8 cellular contexts compared by ENCODE assay signal in genomic region chr2:69828913-69829242, GRCh38. TPM values are rescaled to one million over a fixed set of nuclear protein-coding genes. Genes with fewer than 3 reads are reported as not detected.
DNase-seq lines count a peak whose midpoint lies in the region; ATAC-seq, FAIRE-seq and TF ChIP-seq lines count a peak whose summit lies in the region.

No MANE protein-coding gene starts in this region.

- H3K27ac Mint-ChIP-seq in CD4-positive, alpha-beta T cell: peak overlapping the region; percentile 99
- H3K27ac Mint-ChIP-seq in activated naive CD8-positive, alpha-beta T cell: peak overlapping the region; percentile 95
- peak overlapping the region; percentile 95 for H3K27ac Mint-ChIP-seq in type B pancreatic cell

- DNase-seq in CD4-positive, alpha-beta T cell: no peak
- DNase-seq in HepG2 (ENCODE audit: low spot score) (no peak), type B pancreatic cell (ENCODE audit: extremely low spot score, unreplicated experiment) (no peak), mesenteric fat pad (ENCODE audit: low spot score) (no peak), LoVo (ENCODE audit: low spot score) (no peak), superior temporal gyrus (ENCODE audit: extremely low spot score) (no peak)

- peak overlapping the region; percentile 59 to 96 (median 93) for H3K4me3 ChIP-seq in HepG2 (replicated peaks in 1 of 3; ENCODE audit: insufficient read depth in 1 of 3, low read depth in 2 of 3, low read length in 3 of 3)

- TSS peak; percentile 98 for BruUV-seq in HepG2 (replicated peaks; lab: Mats Ljungman, UMichigan)

- no peak for FAIRE-seq in HepG2 (lab: Jason Lieb, UNC)

- H3K27ac ChIP-seq in CD4-positive, alpha-beta T cell (ENCODE audit: low read depth, low read length): peak overlapping the region; percentile 89
- peak overlapping the region; percentile 93 for H3K27ac ChIP-seq in HepG2 (ENCODE audit: extremely low read length, insufficient read depth, low read length)

- in situ Hi-C loops in HepG2 (cut with HindIII; ENCODE audit: extremely low pct_ligation_motif_present, low pct_unique_long_range_greater_than_20kb): no loop called here

- no peak for TF ChIP-seq RAD21 in HepG2 (CRISPR knock-in tag; IDR thresholded peaks at IDR 0.05)

- H3K27me3 ChIP-seq in CD4-positive, alpha-beta T cell (ENCODE audit: control insufficient read depth, insufficient read depth, low read length): no peaks in the 10 kb centered on the region
- H3K27me3 ChIP-seq in HepG2 (ENCODE audit: control insufficient read depth in 1 of 2, insufficient read depth in 2 of 2, low read length in 2 of 2): no peaks in the 10 kb centered on the region; a peak in 1 of 5 replicates

- peaks cover 42% of the 10 kb centered on the region for H3K79me2 ChIP-seq in HepG2 (ENCODE audit: insufficient read depth, low read length)

- no peaks in the 10 kb centered on the region for H3K9me3 ChIP-seq in CD4-positive, alpha-beta T cell (ENCODE audit: control insufficient read depth, low read length)
- no peaks in the 10 kb centered on the region for H3K9me3 ChIP-seq in HepG2 (ENCODE audit: low read length)

- H3K9me3 Mint-ChIP-seq in CD4-positive, alpha-beta T cell: no peaks in the 10 kb centered on the region
- no peaks in the 10 kb centered on the region for H3K9me3 Mint-ChIP-seq in activated naive CD8-positive, alpha-beta T cell (ENCODE audit: low read depth)
- no peaks in the 10 kb centered on the region for H3K9me3 Mint-ChIP-seq in type B pancreatic cell

- CTCF ChIA-PET in CD4-positive, alpha-beta T cell (lab: Charles Lee): interaction anchor here (1.5 to 2.8 kb wide), 2 partner anchors 12 to 104 kb away, joined by 5 to 14 read pairs; no protein-coding TSS in a partner anchor
- CTCF ChIA-PET in HepG2 (lab: Yijun Ruan, JAX; ENCODE audit: low intra/inter-chr PET ratio, low total read pairs): no interaction called here

- ATAC-seq in CD4-positive, alpha-beta T cell (ENCODE audit: poor library complexity): no peak
- ATAC-seq in HG02623 (IDR thresholded peaks at IDR 0.05; ENCODE audit: unreplicated experiment) (peak; percentile 1), HepG2 (no peak; the same call in 2 of the 3 replicates)

- WGBS in HepG2 (ENCODE audit: low lambda C conversion rate): 2% methylated on average over 8 of the region's 8 CpGs

- no peaks in the 10 kb centered on the region; a peak in 2 of 5 replicates for H3K36me3 ChIP-seq in HepG2 (replicated peaks in 1 of 2; ENCODE audit: control insufficient read depth in 1 of 2, insufficient read depth in 2 of 2, low read length in 2 of 2)

- peaks cover 48% of the 10 kb centered on the region for H3K4me1 ChIP-seq in HepG2 (ENCODE audit: insufficient read depth, low read length)

- POLR2A ChIA-PET in CD4-positive, alpha-beta T cell (lab: Charles Lee): interaction anchor here (0.6 to 2.5 kb wide), 13 partner anchors 12 to 392 kb away, joined by 3 to 13 read pairs (median 4); partner anchors contain the start of genes AAK1, NFU1 and SNRNP27
- POLR2A ChIA-PET in HepG2 (lab: Yijun Ruan, JAX): interaction anchor here (0.6 to 4.1 kb wide), 8 partner anchors 12 to 453 kb away, joined by 3 to 29 read pairs (median 4); partner anchors contain the start of genes ANXA4 and SNRNP27

- peak overlapping the region; percentile 97 for H3K4me2 ChIP-seq in HepG2 (ENCODE audit: low read depth, low read length)

- no peak for TF ChIP-seq EP300 in HepG2 (IDR thresholded peaks at IDR 0.05; ENCODE audit: low read depth in 2 of 2, low read length in 2 of 2)
- no peak for TF ChIP-seq EP300 in HepG2 (CRISPR knock-in tag; IDR thresholded peaks at IDR 0.05; ENCODE audit: borderline replicate concordance)

- no peak for TF ChIP-seq CTCF in CD4-positive, alpha-beta T cell (IDR thresholded peaks at IDR 0.05)
- TF ChIP-seq CTCF in HepG2 (CRISPR knock-in tag; IDR thresholded peaks at IDR 0.05) (no peak), type B pancreatic cell (conservative IDR thresholded peaks at IDR 0.05) (peak; percentile 18)

- H4K20me1 ChIP-seq in HepG2 (ENCODE audit: insufficient read depth, low read length): peaks cover 5% of the 10 kb centered on the region; the same call in 1 of the 2 replicates

- no peak for TF ChIP-seq POLR2A in HepG2 (IDR thresholded peaks at IDR 0.05; ENCODE audit: insufficient read depth in 1 of 2, low read depth in 2 of 2, low read length in 2 of 2)

- H3K4me1 Mint-ChIP-seq in CD4-positive, alpha-beta T cell (ENCODE audit: low read depth): peaks cover 59% of the 10 kb centered on the region
- H3K4me1 Mint-ChIP-seq in activated naive CD8-positive, alpha-beta T cell (ENCODE audit: low read depth): peaks cover 50% of the 10 kb centered on the region
- peaks cover 22% of the 10 kb centered on the region for H3K4me1 Mint-ChIP-seq in type B pancreatic cell (ENCODE audit: unreplicated experiment)

- H3K36me3 Mint-ChIP-seq in CD4-positive, alpha-beta T cell (ENCODE audit: low read depth): peaks cover 30% of the 10 kb centered on the region
- H3K36me3 Mint-ChIP-seq in activated naive CD8-positive, alpha-beta T cell: no peaks in the 10 kb centered on the region
- H3K36me3 Mint-ChIP-seq in type B pancreatic cell: peaks cover 9% of the 10 kb centered on the region

- intact Hi-C loops in CD4-positive, alpha-beta T cell (cut with DNase I, micrococcal nuclease): loop anchor here in 1 of 2 experiments (5.0 kb wide), 2 partner anchors 442 to 463 kb away; partner anchors contain the start of genes GFPT1 and SNRPG
- intact Hi-C loops in HepG2 (cut with micrococcal nuclease; ENCODE audit: unreplicated experiment): loop anchor here (1.0 to 5.0 kb wide), 2 partner anchors 88 to 187 kb away; partner anchors contain the start of gene AAK1

- H3K4me3 Mint-ChIP-seq in CD4-positive, alpha-beta T cell: peak overlapping the region; percentile 99
- peak overlapping the region; percentile 90 for H3K4me3 Mint-ChIP-seq in activated naive CD8-positive, alpha-beta T cell
- peak overlapping the region; percentile 96 for H3K4me3 Mint-ChIP-seq in type B pancreatic cell

- no peaks in the 10 kb centered on the region for H3K27me3 Mint-ChIP-seq in CD4-positive, alpha-beta T cell
- H3K27me3 Mint-ChIP-seq in activated naive CD8-positive, alpha-beta T cell: no peaks in the 10 kb centered on the region
- no peaks in the 10 kb centered on the region for H3K27me3 Mint-ChIP-seq in type B pancreatic cell

- peak overlapping the region; percentile 93 for H3K9ac ChIP-seq in HepG2 (ENCODE audit: insufficient read depth, low read depth, low read length)

- H2AFZ ChIP-seq in HepG2 (ENCODE audit: low read length): peak overlapping the region; percentile 96

TF ChIP-seq in HepG2, 621 proteins besides CTCF, POLR2A, EP300 and RAD21 (continues in another document):
- TF ChIP-seq EHMT2 (IDR thresholded peaks at IDR 0.05; ENCODE audit: borderline replicate concordance, low read depth, low read length) (0 out of 2 replicates have a peak, but pooled peaks have one; percentile 21), NKX3-1 (CRISPR knock-in tag; IDR thresholded peaks at IDR 0.05) (0 out of 2 replicates have a peak, but pooled peaks have one; percentile 13), NCOR1 (IDR thresholded peaks at IDR 0.05; ENCODE audit: borderline replicate concordance, low read length) (0 out of 2 replicates have a peak, but pooled peaks have one; percentile 27), RBM22 (optimal IDR thresholded peaks at IDR 0.05; ENCODE audit: low read length) (peak; percentile 53), REXO4 (CRISPR knock-in tag; IDR thresholded peaks at IDR 0.05; ENCODE audit: borderline replicate concordance) (no peak), HOXD1 (CRISPR knock-in tag; IDR thresholded peaks at IDR 0.05) (0 out of 2 replicates have a peak, but pooled peaks have one; percentile 16), ZSCAN20 (CRISPR knock-in tag; IDR thresholded peaks at IDR 0.05; ENCODE audit: borderline replicate concordance) (0 out of 2 replicates have a peak, but pooled peaks have one; percentile 29)

RNA-seq across cellular contexts. Expression of gene GMCL1, which starts 0.6 kb away (rescaled TPM):
- 10 to 100 TPM; 29.7 to 29.8 TPM for total RNA-seq in CD4-positive, alpha-beta T cell
- total RNA-seq in HepG2 (2016; rRNA removed; fragmentation: Illumina TruSeq; extraction: Trizol) (18.7 and 24.0 TPM in 2 replicates), type B pancreatic cell (ENCODE audit: low replicate concordance) (23.0 and 23.1 TPM in 2 replicates), mesenteric fat pad (26.5 TPM)
- total RNA-seq in HepG2 (2016; cell fraction: cytosol; rRNA removed; fragmentation: Illumina TruSeq; extraction: Trizol; ENCODE audit: low read depth): 4.9 and 5.0 TPM in 2 replicates
- 19.7 and 21.7 TPM in 2 replicates for total RNA-seq in HepG2 (2016; cell fraction: insoluble cytoplasmic fraction; rRNA removed; fragmentation: Illumina TruSeq; extraction: Trizol)
- total RNA-seq in HepG2 (2016; cell fraction: membrane; rRNA removed; fragmentation: Illumina TruSeq; extraction: Trizol): 16.6 and 19.2 TPM in 2 replicates
- 19.6 and 26.0 TPM in 2 replicates for total RNA-seq in HepG2 (2016; cell fraction: nucleus; rRNA removed; fragmentation: Illumina TruSeq; extraction: Trizol)
- polyA plus RNA-seq in HepG2 (2011; rRNA removed): 13.3 and 24.0 TPM in 2 replicates
- 6.6 and 11.0 TPM in 2 replicates for polyA plus RNA-seq in HepG2 (2011; cell fraction: cytosol; rRNA removed)
- 6.5 and 10.4 TPM in 2 replicates for polyA plus RNA-seq in HepG2 (2011; cell fraction: nucleus; rRNA removed)
- polyA plus RNA-seq in HepG2 (2012): 13.2 and 20.8 TPM in 2 replicates
- 3.7 and 4.0 TPM in 2 replicates for polyA plus RNA-seq in HepG2 (2016; cell fraction: cytosol; fragmentation: Illumina TruSeq; extraction: Trizol; ENCODE audit: low read depth)
- polyA plus RNA-seq in HepG2 (2016; cell fraction: insoluble cytoplasmic fraction; fragmentation: Illumina TruSeq; extraction: Trizol; ENCODE audit: low read depth): 28.8 and 30.2 TPM in 2 replicates
- 15.5 and 15.6 TPM in 2 replicates for polyA plus RNA-seq in HepG2 (2016; cell fraction: membrane; fragmentation: Illumina TruSeq; extraction: Trizol; ENCODE audit: low read depth)
- 30.9 and 40.5 TPM in 2 replicates for polyA plus RNA-seq in HepG2 (2016; cell fraction: nucleus; fragmentation: Illumina TruSeq; extraction: Trizol; ENCODE audit: insufficient read depth, low read depth)
- polyA minus RNA-seq in HepG2 (2011; rRNA and poly(A)+ RNA removed; ENCODE audit: low replicate concordance): 3.9 and 9.7 TPM in 2 replicates
- 10.1 and 12.1 TPM in 2 replicates for polyA minus RNA-seq in HepG2 (2011; cell fraction: cytosol; rRNA and poly(A)+ RNA removed)
- 15.8 and 18.9 TPM in 2 replicates for polyA minus RNA-seq in HepG2 (2011; cell fraction: nucleus; rRNA and poly(A)+ RNA removed)
